19 cellular contexts compared by ENCODE assay signal in genomic region chr17:4846635-4847390, GRCh38.
"Had no signal": no experiment of that assay in that cellular context is flagged by ENCODE, and none has a peak within 500 bp of the region (broad histone marks: within the 10 kb centered on the region; RNA-seq: fewer than 3 reads in every experiment).

No MANE protein-coding gene starts in this region.

- H3K9me3 ChIP-seq: heart right ventricle, tibial artery had no signal

- H3K4me3 ChIP-seq: heart right ventricle, lung, tibial artery had no signal

- FAIRE-seq: urothelium cell line had no signal

- DNase-seq: activated CD4-positive, alpha-beta T cell treated with anti-CD3 and anti-CD28 coated beads, Interleukin-2, amount 10 ng/mL, durations not matched to agents 24 days and 14 days; activated CD8-positive, alpha-beta T cell treated with anti-CD3 and anti-CD28 coated beads for 36 hours; activated naive CD4-positive, alpha-beta T cell treated with anti-CD3 and anti-CD28 coated beads, Interleukin-2, amount 10 ng/mL, durations not matched to agents 7 days and 5 days; activated naive CD8-positive, alpha-beta T cell treated with anti-CD3 and anti-CD28 coated beads, Interleukin-2, amount 50 U/mL, for 24 hours; activated T-cell treated with anti-CD3 and anti-CD28 coated beads, Interleukin-2, amount 50 U/mL, for 1 hour; anterior cingulate cortex; cortex of kidney; effector CD4-positive, alpha-beta T cell; heart right ventricle; occipital lobe; retina; stimulated activated CD4-positive, alpha-beta T cell treated with anti-CD3 and anti-CD28 coated beads, Interleukin-2, amount 100 ng/mL, for 24 hours; stimulated activated naive CD4-positive, alpha-beta T cell treated with Interleukin-2 at 50 U/mL for 16 hours; substantia nigra; T1000; tibial artery had no signal

- H3K36me3 ChIP-seq: tibial artery had no signal

- ATAC-seq: activated CD8-positive, alpha-beta T cell treated with anti-CD3 and anti-CD28 coated beads for 36 hours; activated naive CD8-positive, alpha-beta T cell treated with anti-CD3 and anti-CD28 coated beads, Interleukin-2, amount 50 U/mL, for 24 hours; esophagus mucosa; heart right ventricle had no signal

- H3K27ac ChIP-seq: tibial artery had no signal

- H3K27me3 ChIP-seq: heart right ventricle, tibial artery had no signal
